ENCODE assay signal across 8 cellular contexts in genomic region chr16:1825864-1826690, GRCh38. TPM values are rescaled to one million over a fixed set of nuclear protein-coding genes. Genes with fewer than 3 reads are reported as not detected.
DNase-seq lines count a peak whose midpoint lies in the region; ATAC-seq and TF ChIP-seq lines count a peak whose summit lies in the region.

No MANE protein-coding gene starts in this region.

- DNase-seq in GM06990 (ENCODE audit: extremely low read depth, insufficient read length), result peak; percentile 82
- peak; percentile 62 for DNase-seq in HuH-7.5 (ENCODE audit: low spot score)
- DNase-seq in choroid plexus epithelial cell (ENCODE audit: low read depth), result no peak
- DNase-seq in stimulated activated CD4-positive, alpha-beta T cell treated with anti-CD3 and anti-CD28 coated beads, Interleukin-4, amount 100 ng/mL, for 48 hours (ENCODE audit: low read depth in 2 of 2), result peak; percentile 47 to 62
- DNase-seq in NCI-H526 treated with DMSO at 0.1 percent for 48 hours (lab: John Stamatoyannopoulos, UW), result no peak

- H3K36me3 ChIP-seq in GM06990 (ENCODE audit: control insufficient read depth, insufficient read depth, low read length) (peaks cover 3% of the 10 kb centered on the region; the same call in 1 of the 2 replicates), liver (ENCODE audit: control insufficient read depth in 4 of 4, insufficient read depth in 3 of 4, low read depth in 1 of 4, low read length in 3 of 4) (peaks cover 6 to 11% (median 9%) of the 10 kb centered on the region in 4 donors)

- H3K4me3 ChIP-seq in GM06990 (replicated peaks; ENCODE audit: low read depth, low read length) (peak overlapping the region; percentile 87), WI38 (ENCODE audit: low read depth, low read length) (peak overlapping the region; percentile 80), choroid plexus epithelial cell (ENCODE audit: low read depth, low read length) (peak overlapping the region; percentile 100), liver (ENCODE audit: low read depth in 1 of 3, low read length in 3 of 3) (peak overlapping the region; percentile 77 to 91 (median 82))

- H3K27me3 ChIP-seq in GM06990 (replicated peaks; ENCODE audit: control insufficient read depth, insufficient read depth, low read length) (no peaks in the 10 kb centered on the region), liver (ENCODE audit: control insufficient read depth in 4 of 4, insufficient read depth in 4 of 4, low read length in 3 of 4) (no peaks in the 10 kb centered on the region)

- peak; percentile 39 for ATAC-seq in GM21529 (IDR thresholded peaks at IDR 0.05; ENCODE audit: unreplicated experiment)

- no peak for TF ChIP-seq CTCF in GM06990 (IDR thresholded peaks at IDR 0.05; ENCODE audit: insufficient read depth, low read length, poor library complexity, severe bottlenecking)
- TF ChIP-seq CTCF in WI38 (IDR thresholded peaks at IDR 0.05; ENCODE audit: low read depth, low read length), result no peak
- no peak for TF ChIP-seq CTCF in choroid plexus epithelial cell (conservative IDR thresholded peaks at IDR 0.05; ENCODE audit: low read depth, low read length)
- TF ChIP-seq CTCF in liver (IDR thresholded peaks at IDR 0.05; ENCODE audit: low read depth, low read length, missing input control), result no peak

- under 1% methylated on average over 96 of the region's 96 CpGs for WGBS in liver

- H3K4me1 ChIP-seq in liver (ENCODE audit: control insufficient read depth in 4 of 4, insufficient read depth in 4 of 4, low read length in 3 of 4), result peaks cover 11 to 81% (median 64%) of the 10 kb centered on the region in 4 donors

- TF ChIP-seq RAD21 in liver (IDR thresholded peaks at IDR 0.05), result no peak

- peak overlapping the region; percentile 83 to 94 for H3K27ac ChIP-seq in liver (ENCODE audit: low read depth in 1 of 2, low read length in 2 of 2)

- H3K9ac ChIP-seq in liver (ENCODE audit: low read depth in 1 of 2, low read length in 2 of 2), result peak overlapping the region; percentile 26 to 77

- no peaks in the 10 kb centered on the region for H3K9me3 ChIP-seq in liver (ENCODE audit: control insufficient read depth in 4 of 4, low read length in 3 of 4)

TF ChIP-seq in liver, 16 proteins besides CTCF, POLR2A, EP300 and RAD21:
- TF ChIP-seq TAF1 (conservative IDR thresholded peaks at IDR 0.05) (no peak), HNF4G (IDR thresholded peaks at IDR 0.05) (no peak), RXRA (IDR thresholded peaks at IDR 0.05) (no peak), FOXA1 (IDR thresholded peaks at IDR 0.05) (no peak), EGR1 (IDR thresholded peaks at IDR 0.05; ENCODE audit: low read depth in 2 of 2) (no peak), SP1 (IDR thresholded peaks at IDR 0.05) (no peak), GABPA (IDR thresholded peaks at IDR 0.05 in 1 of 2, conservative IDR thresholded peaks at IDR 0.05 in 1 of 2) (no peak), JUND (IDR thresholded peaks at IDR 0.05) (no peak), YY1 (IDR thresholded peaks at IDR 0.05) (no peak), HNF4A (conservative IDR thresholded peaks at IDR 0.05) (no peak), REST (IDR thresholded peaks at IDR 0.05) (no peak), NR2F2 (IDR thresholded peaks at IDR 0.05) (no peak), FOXA2 (IDR thresholded peaks at IDR 0.05) (no peak), ZBTB33 (IDR thresholded peaks at IDR 0.05) (no peak), MAX (IDR thresholded peaks at IDR 0.05) (no peak)
- TF ChIP-seq, protein P1, sequence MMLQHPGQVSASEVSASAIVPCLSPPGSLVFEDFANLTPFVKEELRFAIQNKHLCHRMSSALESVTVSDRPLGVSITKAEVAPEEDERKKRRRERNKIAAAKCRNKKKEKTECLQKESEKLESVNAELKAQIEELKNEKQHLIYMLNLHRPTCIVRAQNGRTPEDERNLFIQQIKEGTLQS (IDR thresholded peaks at IDR 0.05), result no peak
TF ChIP-seq in liver: peak in this region for 0.

RNA-seq across cellular contexts. Expression of gene HAGH, which starts 0.5 kb away (rescaled TPM):
- total RNA-seq in liver, result 100 to 1,000 TPM; 219 to 252 TPM
- polyA plus RNA-seq in liver, result 100 to 1,000 TPM; 169 to 188 TPM

RNA-seq across cellular contexts. Expression of gene FAHD1, which starts 0.9 kb away (rescaled TPM):
- 10 to 100 TPM; 71.9 to 84.2 TPM for total RNA-seq in liver
- 10 to 100 TPM; 42.7 to 50.9 TPM for polyA plus RNA-seq in liver

RNA-seq across cellular contexts. Expression of gene IGFALS, which starts 32.6 kb away (rescaled TPM):
- total RNA-seq in liver, result 100 to 1,000 TPM in 1 of 2 donors, 10 to 100 TPM in 1; 19.8 to 161 TPM
- polyA plus RNA-seq in liver, result 10 to 100 TPM; 62.6 to 74.2 TPM

RNA-seq across cellular contexts. Expression of gene NUBP2, which starts 43.3 kb away (rescaled TPM):
- total RNA-seq in liver, result 10 to 100 TPM; 28.9 to 80.9 TPM
- polyA plus RNA-seq in liver, result 10 to 100 TPM; 51.8 to 56.3 TPM

RNA-seq across cellular contexts. Expression of gene SPSB3, which starts 43.7 kb away (rescaled TPM):
- 10 to 100 TPM; 27.7 to 44.5 TPM for total RNA-seq in liver
- polyA plus RNA-seq in liver, result 10 to 100 TPM; 31.1 to 60.5 TPM

Comparison
In these comparisons a context has a peak if more than half of its experiments do, and no peak if none do; other contexts are left out.
1. DNase-seq: peak in GM06990 (single experiment), HuH-7.5 (single experiment) and stimulated activated CD4-positive, alpha-beta T cell treated with anti-CD3 and anti-CD28 coated beads, Interleukin-4, amount 100 ng/mL, for 48 hours (2 of 2); none in choroid plexus epithelial cell (single experiment) and NCI-H526 treated with DMSO at 0.1 percent for 48 hours (single experiment).
2. Peak in every context shown above with its lines, with median percentiles within 50 percentile points of each other: H3K4me3 ChIP-seq.